ENCODE assay signal across 1 cellular context in the genomic region with DNA sequence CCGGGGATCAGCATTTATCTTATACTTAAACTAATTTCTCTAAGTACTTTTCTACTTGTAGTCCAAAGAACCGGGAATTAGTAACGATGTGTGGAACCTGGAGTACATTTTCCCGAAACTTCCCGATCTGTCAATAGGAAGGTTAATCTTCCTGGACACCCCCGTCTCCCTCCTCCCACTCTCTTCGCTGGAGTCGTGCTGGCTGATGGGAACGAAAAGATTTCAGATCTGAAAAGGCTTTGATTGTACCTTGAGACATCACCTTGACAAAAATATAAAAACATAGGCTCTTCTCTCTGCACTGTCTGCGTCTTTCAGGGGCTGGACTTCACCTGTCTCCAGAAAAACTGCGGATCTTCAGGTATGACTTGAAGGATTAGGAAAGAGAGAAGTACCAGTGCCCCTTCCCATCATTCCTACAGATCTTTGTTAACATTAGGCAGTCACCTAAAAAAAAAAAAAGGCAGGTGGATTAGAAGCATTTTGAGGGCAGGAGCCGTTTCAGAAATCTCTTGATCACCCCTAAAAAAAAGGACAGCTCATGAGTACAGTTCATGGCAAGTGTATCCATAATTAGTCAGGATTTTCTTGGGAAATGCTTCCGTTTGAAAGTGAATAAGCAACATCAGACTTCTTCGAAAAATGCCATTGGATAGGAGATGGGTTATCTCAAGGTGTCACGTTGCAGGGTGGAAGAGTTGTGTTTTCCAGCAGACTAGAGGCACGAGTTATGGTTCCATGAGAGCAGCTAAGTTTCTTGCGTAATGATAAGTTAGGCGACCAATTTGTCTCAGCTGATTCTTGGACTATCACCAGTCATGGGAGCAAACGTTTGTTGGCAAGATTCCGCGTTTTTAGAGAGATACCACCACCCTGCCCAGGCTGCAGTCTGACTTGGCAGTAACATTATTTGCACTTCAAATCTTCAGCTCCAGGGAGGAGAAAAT.
TF ChIP-seq lines count a peak whose summit lies in the region.

No MANE protein-coding gene starts in this region.

TF ChIP-seq in endothelial cell of umbilical vein, 7 proteins besides CTCF, POLR2A, EP300 and RAD21 (continued from another document):
- TF ChIP-seq GATA2 (IDR thresholded peaks at IDR 0.05; ENCODE audit: insufficient read depth, insufficient read length, low read depth, low read length) (no peak), FOS (IDR thresholded peaks at IDR 0.05; ENCODE audit: borderline replicate concordance, insufficient read depth, low read length) (no peak)
